12 cellular contexts compared by ENCODE assay signal in genomic region chr7:51802698-51803097, GRCh38.
"Had no signal": no experiment of that assay in that cellular context is flagged by ENCODE, and none has a peak within 500 bp of the region (broad histone marks: within the 10 kb centered on the region; RNA-seq: fewer than 3 reads in every experiment).

No MANE protein-coding gene starts in this region.

- H3K4me3 Mint-ChIP-seq: activated T-cell treated with anti-CD3 and anti-CD28 coated beads, Interleukin-2, amount 50 U/mL, for 24 hours had no signal

- H3K27me3 Mint-ChIP-seq: activated T-cell treated with anti-CD3 and anti-CD28 coated beads, Interleukin-2, amount 50 U/mL, for 24 hours had no signal

- H3K9me3 Mint-ChIP-seq: activated T-cell treated with anti-CD3 and anti-CD28 coated beads, Interleukin-2, amount 50 U/mL, for 24 hours had no signal

- H3K27me3 ChIP-seq: gastrocnemius medialis, heart right ventricle, tibial nerve had no signal

- H3K36me3 ChIP-seq: gastrocnemius medialis, heart right ventricle, tibial nerve had no signal

- DNase-seq: activated CD4-positive, alpha-beta T cell treated with anti-CD3 and anti-CD28 coated beads, Interleukin-2, amount 50 U/mL, for 48 hours; activated naive CD4-positive, alpha-beta T cell treated with anti-CD3 and anti-CD28 coated beads, Interleukin-2, amount 50 U/mL, for 16 hours; activated T-cell treated with anti-CD3 and anti-CD28 coated beads, Interleukin-2, amount 50 U/mL, for 24 hours; gastrocnemius medialis; heart right ventricle; islet precursor cell; stimulated activated CD4-positive, alpha-beta T cell treated with anti-CD3 and anti-CD28 coated beads, Interleukin-2, amount 100 ng/mL, for 48 hours; stimulated activated naive CD4-positive, alpha-beta T cell; substantia nigra had no signal

- H3K27ac Mint-ChIP-seq: activated T-cell treated with anti-CD3 and anti-CD28 coated beads, Interleukin-2, amount 50 U/mL, for 24 hours had no signal

- H3K4me3 ChIP-seq: gastrocnemius medialis, heart right ventricle, lung, tibial nerve had no signal

- H3K27ac ChIP-seq: gastrocnemius medialis, heart right ventricle, tibial nerve, VCaP had no signal

- H3K4me1 ChIP-seq: gastrocnemius medialis, heart right ventricle, tibial nerve had no signal

- ATAC-seq: gastrocnemius medialis, heart right ventricle had no signal
